Comparison of ENCODE assay signal across 1 cellular context in the genomic region with DNA sequence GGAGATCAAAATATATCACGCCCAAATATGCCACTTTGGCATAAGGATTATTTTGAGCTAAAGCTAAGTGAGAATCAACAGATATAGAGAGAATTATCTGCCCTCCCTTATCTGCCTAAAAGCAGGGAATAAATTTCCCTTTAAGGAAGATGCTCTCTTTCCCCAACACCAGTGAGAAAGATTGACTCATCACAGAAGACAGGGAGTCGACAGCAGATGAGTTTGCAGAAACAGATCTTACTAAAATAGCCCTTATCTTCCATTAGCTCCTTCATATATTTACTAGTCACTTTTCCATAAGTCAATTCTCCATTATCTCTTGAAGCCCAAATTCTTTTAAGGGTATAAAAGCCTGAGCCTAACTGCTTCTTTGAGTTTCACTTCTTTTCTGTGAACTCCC.
TF ChIP-seq lines count a peak whose summit lies in the region.

No MANE protein-coding gene starts in this region.

TF ChIP-seq in A549, 52 proteins besides CTCF, POLR2A, EP300 and RAD21 (continued from another document):
- TF ChIP-seq, protein P1, sequence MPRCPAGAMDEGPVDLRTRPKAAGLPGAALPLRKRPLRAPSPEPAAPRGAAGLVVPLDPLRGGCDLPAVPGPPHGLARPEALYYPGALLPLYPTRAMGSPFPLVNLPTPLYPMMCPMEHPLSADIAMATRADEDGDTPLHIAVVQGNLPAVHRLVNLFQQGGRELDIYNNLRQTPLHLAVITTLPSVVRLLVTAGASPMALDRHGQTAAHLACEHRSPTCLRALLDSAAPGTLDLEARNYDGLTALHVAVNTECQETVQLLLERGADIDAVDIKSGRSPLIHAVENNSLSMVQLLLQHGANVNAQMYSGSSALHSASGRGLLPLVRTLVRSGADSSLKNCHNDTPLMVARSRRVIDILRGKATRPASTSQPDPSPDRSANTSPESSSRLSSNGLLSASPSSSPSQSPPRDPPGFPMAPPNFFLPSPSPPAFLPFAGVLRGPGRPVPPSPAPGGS (IDR thresholded peaks at IDR 0.05): no peak
- TF ChIP-seq, protein P2, sequence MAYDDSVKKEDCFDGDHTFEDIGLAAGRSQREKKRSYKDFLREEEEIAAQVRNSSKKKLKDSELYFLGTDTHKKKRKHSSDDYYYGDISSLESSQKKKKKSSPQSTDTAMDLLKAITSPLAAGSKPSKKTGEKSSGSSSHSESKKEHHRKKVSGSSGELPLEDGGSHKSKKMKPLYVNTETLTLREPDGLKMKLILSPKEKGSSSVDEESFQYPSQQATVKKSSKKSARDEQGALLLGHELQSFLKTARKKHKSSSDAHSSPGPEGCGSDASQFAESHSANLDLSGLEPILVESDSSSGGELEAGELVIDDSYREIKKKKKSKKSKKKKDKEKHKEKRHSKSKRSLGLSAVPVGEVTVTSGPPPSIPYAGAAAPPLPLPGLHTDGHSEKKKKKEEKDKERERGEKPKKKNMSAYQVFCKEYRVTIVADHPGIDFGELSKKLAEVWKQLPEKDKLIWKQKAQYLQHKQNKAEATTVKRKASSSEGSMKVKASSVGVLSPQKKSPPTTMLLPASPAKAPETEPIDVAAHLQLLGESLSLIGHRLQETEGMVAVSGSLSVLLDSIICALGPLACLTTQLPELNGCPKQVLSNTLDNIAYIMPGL (CRISPR knock-in tag; IDR thresholded peaks at IDR 0.05; ENCODE audit: borderline replicate concordance): no peak
- no peak for TF ChIP-seq CHD2 (IDR thresholded peaks at IDR 0.05; ENCODE audit: low read length, partially characterized antibody)
